In genomic region chr3:199815-200214, GRCh38 we compare ENCODE assay signal across 7 cellular contexts.
"Had no signal": no experiment of that assay in that cellular context is flagged by ENCODE, and none has a peak within 500 bp of the region (broad histone marks: within the 10 kb centered on the region; RNA-seq: fewer than 3 reads in every experiment).

No MANE protein-coding gene starts in this region.

- H3K4me3 ChIP-seq: GM12878 had no signal

- DNase-seq: GDM1, GF-D8 had no signal

- FAIRE-seq: G401.6, GM12878, GM12891, GM12892, GM19239 had no signal

- ATAC-seq: GM12878 had no signal
